In genomic region chr10:86152911-86153310, GRCh38 we compare ENCODE assay signal across 20 cellular contexts.
"Had no signal": no experiment of that assay in that cellular context is flagged by ENCODE, and none has a peak within 500 bp of the region (broad histone marks: within the 10 kb centered on the region; RNA-seq: fewer than 3 reads in every experiment).

No MANE protein-coding gene starts in this region.

- H3K9me3 Mint-ChIP-seq: naive thymus-derived CD8-positive, alpha-beta T cell; neural crest cell; stimulated activated memory B cell treated with anti-CD40 and anti-IgM and Interleukin-4, amounts not matched to agents 10 μg/mL and 1 μg/mL and 100 μg/mL, for 72 hours; stimulated activated naive CD8-positive, alpha-beta T cell treated with anti-CD3 and anti-CD28 coated beads, Interleukin-15, amount 100 ng/mL, for 72 hours; type B pancreatic cell had no signal

- H3K27ac Mint-ChIP-seq: naive thymus-derived CD8-positive, alpha-beta T cell; progenitor cell of endocrine pancreas; stimulated activated memory B cell treated with anti-CD40 and anti-IgM and Interleukin-4, amounts not matched to agents 10 μg/mL and 1 μg/mL and 100 μg/mL, for 72 hours; stimulated activated naive CD8-positive, alpha-beta T cell treated with anti-CD3 and anti-CD28 coated beads, Interleukin-15, amount 100 ng/mL, for 72 hours; type B pancreatic cell had no signal

- H3K4me1 Mint-ChIP-seq: naive thymus-derived CD8-positive, alpha-beta T cell; stimulated activated memory B cell treated with anti-CD40 and anti-IgM and Interleukin-4, amounts not matched to agents 10 μg/mL and 1 μg/mL and 100 μg/mL, for 72 hours; stimulated activated naive CD8-positive, alpha-beta T cell treated with anti-CD3 and anti-CD28 coated beads, Interleukin-15, amount 100 ng/mL, for 72 hours had no signal

- DNase-seq: hippocampal formation; kidney glomerular epithelial cell; left cardiac atrium; lower lobe of right lung; mammary epithelial cell; mesenchymal stem cell; occipital lobe; stimulated activated CD4-positive, alpha-beta T cell treated with anti-CD3 and anti-CD28 coated beads, Interleukin-1b, Interleukin-23, amount 100 ng/mL, for 48 hours; stimulated activated CD4-positive, alpha-beta T cell treated with anti-CD3 and anti-CD28 coated beads, Interleukin-2, amount 100 ng/mL, for 48 hours; stimulated activated CD4-positive, alpha-beta T cell treated with anti-CD3 and anti-CD28 coated beads, Interleukin-4, amount 100 ng/mL, for 4 hours; stimulated activated CD8-positive, alpha-beta memory T cell treated with anti-CD3 and anti-CD28 coated beads, Interleukin-4, amount 100 ng/mL, for 48 hours; stimulated activated naive CD4-positive, alpha-beta T cell treated with Interleukin-2 at 50 U/mL for 16 hours; stimulated activated naive CD8-positive, alpha-beta T cell treated with anti-CD3 and anti-CD28 coated beads, Interleukin-15, amount 100 ng/mL, for 72 hours; substantia nigra; uterus had no signal

- H3K36me3 Mint-ChIP-seq: naive thymus-derived CD8-positive, alpha-beta T cell; stimulated activated memory B cell treated with anti-CD40 and anti-IgM and Interleukin-4, amounts not matched to agents 10 μg/mL and 1 μg/mL and 100 μg/mL, for 72 hours; type B pancreatic cell had no signal

- H3K4me3 Mint-ChIP-seq: naive thymus-derived CD8-positive, alpha-beta T cell; neural crest cell; stimulated activated memory B cell treated with anti-CD40 and anti-IgM and Interleukin-4, amounts not matched to agents 10 μg/mL and 1 μg/mL and 100 μg/mL, for 72 hours; stimulated activated naive CD8-positive, alpha-beta T cell treated with anti-CD3 and anti-CD28 coated beads, Interleukin-15, amount 100 ng/mL, for 72 hours; type B pancreatic cell had no signal
